21 cellular contexts compared by ENCODE assay signal in genomic region chr1:201296371-201296770, GRCh38. TPM values are rescaled to one million over a fixed set of nuclear protein-coding genes. Genes with fewer than 3 reads are reported as not detected.
A peak's percentile ranks its signal among the peaks of the same experiment; 100 is the strongest.
DNase-seq lines count a peak whose midpoint lies in the region; ATAC-seq, FAIRE-seq and TF ChIP-seq lines count a peak whose summit lies in the region.
"Had no signal": no experiment of that assay in that cellular context is flagged by ENCODE, and none has a peak within 500 bp of the region (broad histone marks: within the 10 kb centered on the region; RNA-seq: fewer than 3 reads in every experiment).

No MANE protein-coding gene starts in this region.

- intact Hi-C loops in esophagus squamous epithelium (cut with DNase I), result no loop called here

- 69% methylated on average over 3 of the region's 3 CpGs for WGBS in A549 (ENCODE audit: missing lambda C conversion rate)
- 18 to 89% methylated on average over 3 of the region's 3 CpGs for WGBS in esophagus squamous epithelium, 2 donors

- no peak for TF ChIP-seq POLR2A in A549 (IDR thresholded peaks at IDR 0.05; ENCODE audit: low read length)
- TF ChIP-seq POLR2A in esophagus squamous epithelium (IDR thresholded peaks at IDR 0.05), result no peak
- TF ChIP-seq POLR2A in GM18505 (IDR thresholded peaks at IDR 0.05; ENCODE audit: borderline replicate concordance, extremely low read depth, insufficient read depth, insufficient read length), result no peak

- no peak for DNase-seq in A549 (ENCODE audit: low read depth in 1 of 2, low spot score in 1 of 2)
- no peak for DNase-seq in RWPE1 (ENCODE audit: low spot score)
- no peak for DNase-seq in esophagus squamous epithelium (lab: John Stamatoyannopoulos, UW)
- DNase-seq in activated CD4-positive, CD25-positive, alpha-beta regulatory T cell (lab: John Stamatoyannopoulos, UW), result no peak
- no peak for DNase-seq in NOMO-1 treated with DMSO at 0.1 percent for 48 hours (lab: John Stamatoyannopoulos, UW; ENCODE audit: unreplicated experiment)
- no peak for DNase-seq in NCI-H1694 treated with DMSO at 0.1 percent for 48 hours (lab: John Stamatoyannopoulos, UW)
- DNase-seq: DMS79, H7, NCI-H1092 treated with DMSO at 0.1 percent for 48 hours, NCI-H187 treated with DMSO at 0.1 percent for 48 hours, NCI-H748 treated with DMSO at 0.1 percent for 48 hours, SIG-M5 had no signal

- H3K27ac ChIP-seq in A549, result peak overlapping the region; percentile 30 to 73; a peak in 5 of 6 replicates
- H3K27ac ChIP-seq in RWPE1, result peak overlapping the region; percentile 89
- peak overlapping the region; percentile 82 to 97 (median 96) for H3K27ac ChIP-seq in esophagus squamous epithelium
- H3K27ac ChIP-seq: C4-2B, KMS-11 had no signal

- TF ChIP-seq RAD21 in A549 (conservative IDR thresholded peaks at IDR 0.05 in 1 of 2, IDR thresholded peaks at IDR 0.05 in 1 of 2), result no peak

- TF ChIP-seq EP300 in A549 (IDR thresholded peaks at IDR 0.05), result no peak

- POLR2A ChIA-PET in A549 (lab: Yijun Ruan, JAX), result no interaction called here
- POLR2A ChIA-PET in RWPE1 (lab: Yijun Ruan, JAX; ENCODE audit: low non-redundant PET), result interaction anchor here (0.7 kb wide), 1 partner anchor 23 kb away, joined by 3 read pairs; no protein-coding TSS in a partner anchor

- H3K9me3 ChIP-seq in A549 (no peaks in the 10 kb centered on the region), esophagus squamous epithelium (no peaks in the 10 kb centered on the region), skeletal muscle satellite cell (replicated peaks; ENCODE audit: low read length) (no peaks in the 10 kb centered on the region)
- H3K9me3 ChIP-seq: MG63 had no signal

- H3K4me2 ChIP-seq in A549 (peak overlapping the region; percentile 44), skeletal muscle satellite cell (ENCODE audit: low read length) (peak overlapping the region; percentile 64)
- H3K4me2 ChIP-seq: KMS-11 had no signal

- H3K4me1 ChIP-seq in A549, result peaks cover 39% of the 10 kb centered on the region
- peaks cover 35 to 100% (median 58%) of the 10 kb centered on the region in 3 donors for H3K4me1 ChIP-seq in esophagus squamous epithelium
- peaks cover 43% of the 10 kb centered on the region for H3K4me1 ChIP-seq in skeletal muscle satellite cell (ENCODE audit: control insufficient read depth, insufficient read depth, low read length)

- H3K27me3 ChIP-seq in esophagus squamous epithelium, result peaks cover 0 to 16% (median 0%) of the 10 kb centered on the region in 4 donors
- no peaks in the 10 kb centered on the region for H3K27me3 ChIP-seq in skeletal muscle satellite cell (ENCODE audit: control insufficient read depth, insufficient read depth, low read length)
- H3K27me3 ChIP-seq: MG63 had no signal

- peak overlapping the region; percentile 12 for H3K9ac ChIP-seq in skeletal muscle satellite cell (ENCODE audit: low read depth, low read length)
- H3K9ac ChIP-seq: KMS-11 had no signal

- ATAC-seq in A549, result no peak
- no peak for ATAC-seq in GM18505 (IDR thresholded peaks at IDR 0.05; ENCODE audit: unreplicated experiment)
- ATAC-seq: GM12878, HepG2 had no signal

- H3K4me3 ChIP-seq in A549, result no peak overlapping the region
- H3K4me3 ChIP-seq in esophagus squamous epithelium, result no peak overlapping the region
- peak overlapping the region; percentile 44 for H3K4me3 ChIP-seq in skeletal muscle satellite cell (ENCODE audit: low read length)
- H3K4me3 ChIP-seq: GM12878, MG63 had no signal

- FAIRE-seq in A549 (lab: Jason Lieb, UNC), result no peak
- FAIRE-seq: GM12878, HepG2 had no signal

- H3K36me3 ChIP-seq in esophagus squamous epithelium, result peaks cover 0 to 57% (median 0%) of the 10 kb centered on the region in 3 donors
- no peaks in the 10 kb centered on the region for H3K36me3 ChIP-seq in skeletal muscle satellite cell (ENCODE audit: insufficient read depth, low read length)
- H3K36me3 ChIP-seq: MG63 had no signal

- TF ChIP-seq CTCF in A549 (IDR thresholded peaks at IDR 0.05) (no peak), RWPE1 (conservative IDR thresholded peaks at IDR 0.05; ENCODE audit: low read depth) (no peak), esophagus squamous epithelium (IDR thresholded peaks at IDR 0.05) (no peak)

- CTCF ChIA-PET in A549 (lab: Yijun Ruan, JAX), result interaction anchor here (2.7 to 3.9 kb wide), 2 partner anchors 42 to 65 kb away, joined by 13 to 14 read pairs; no protein-coding TSS in a partner anchor
- CTCF ChIA-PET in RWPE1 (lab: Yijun Ruan, JAX), result interaction anchor here (1.5 kb wide), 1 partner anchor 42 kb away, joined by 8 read pairs; no protein-coding TSS in a partner anchor

TF ChIP-seq in A549, 52 proteins besides CTCF, POLR2A, EP300 and RAD21:
- TF ChIP-seq KDM5A (IDR thresholded peaks at IDR 0.05) (no peak), ZNF302 (CRISPR knock-in tag; IDR thresholded peaks at IDR 0.05) (no peak), TP53 (CRISPR knock-in tag; IDR thresholded peaks at IDR 0.05) (no peak), KDM1A (IDR thresholded peaks at IDR 0.05; ENCODE audit: low read depth) (no peak), MAFK (IDR thresholded peaks at IDR 0.05; ENCODE audit: partially characterized antibody) (peak; percentile 15)

RNA-seq across cellular contexts. Expression of gene PKP1, which starts 13.1 kb away (rescaled TPM):
- not detected in 2 replicates for polyA plus RNA-seq in A549 (2011; rRNA removed)
- 0.01 TPM in 1 of 2 replicates, not detected in the other for polyA plus RNA-seq in A549 (2012; cell fraction: cytosol; rRNA removed)
- not detected in 2 replicates for polyA plus RNA-seq in A549 (2012; cell fraction: nucleus; rRNA removed)
- not detected in 3 replicates for polyA plus RNA-seq in A549 (2017; fragmentation: RNase III; extraction: RNeasy Plus Mini Kit Qiagen cat#74134 plus additional on column Dnase treatment)
- polyA minus RNA-seq in A549 (2011; rRNA and poly(A)+ RNA removed), result not detected in 2 replicates
- 100 to 1,000 TPM; 263 to 706 (median 410) TPM for total RNA-seq in esophagus squamous epithelium
- 0.44 and 1.8 TPM in 2 replicates for total RNA-seq in skeletal muscle satellite cell (2012; rRNA removed)
- total RNA-seq: A172, G401, GM12878, H7, HepG2 had no signal
- polyA plus RNA-seq: HepG2 had no signal
